8 cellular contexts compared by ENCODE assay signal in the genomic region with DNA sequence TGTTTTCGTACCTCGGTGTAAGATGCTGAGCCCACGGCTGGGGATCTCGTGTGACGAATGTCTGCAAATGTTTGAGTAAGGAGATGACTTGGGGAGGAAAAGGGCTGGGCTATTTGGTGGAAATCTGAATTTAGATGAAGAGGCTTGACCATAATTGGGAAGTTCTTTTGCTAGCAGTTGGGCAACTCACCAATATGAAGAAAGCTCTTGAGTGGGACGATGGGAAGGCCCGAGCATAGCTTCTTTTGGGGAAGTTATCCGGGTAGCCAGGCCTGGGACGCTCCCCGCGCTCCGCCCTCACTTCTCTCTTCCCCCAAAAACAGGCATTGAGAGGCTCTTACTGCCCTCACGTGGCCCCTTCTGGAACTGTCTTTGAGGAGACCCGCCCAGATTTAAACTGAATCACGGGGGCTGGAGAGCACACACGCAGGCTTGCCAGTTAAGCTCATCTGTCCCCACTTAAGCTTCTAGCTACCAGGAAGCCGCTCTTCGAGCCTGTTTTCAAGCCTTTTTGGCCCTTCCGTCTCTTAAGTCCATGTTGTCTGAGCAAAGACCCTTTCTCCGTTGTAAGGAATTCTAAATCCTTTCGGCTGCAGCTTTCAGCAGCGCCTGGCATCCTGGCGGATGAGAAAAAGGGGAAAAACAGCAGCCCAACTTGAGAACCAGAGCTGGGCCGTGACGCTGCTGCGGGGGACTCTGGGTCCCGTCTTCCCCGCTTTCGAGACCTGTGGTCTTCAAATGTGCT.
A peak's percentile ranks its signal among the peaks of the same experiment; 100 is the strongest.
DNase-seq lines count a peak whose midpoint lies in the region; ATAC-seq and TF ChIP-seq lines count a peak whose summit lies in the region.

No MANE protein-coding gene starts in this region.

- H3K9me3 Mint-ChIP-seq in T-helper 2 cell treated with Interferon-gamma antibody and Interleukin-4, amounts not matched to agents 5 μg/mL and 100 μg/mL, for 36 hours: no peaks in the 10 kb centered on the region

- H2AFZ ChIP-seq in hepatocyte: peak overlapping the region; percentile 82

- H4K20me1 ChIP-seq in hepatocyte (ENCODE audit: insufficient read depth, poor library complexity, severe bottlenecking): no peaks in the 10 kb centered on the region

- no peaks in the 10 kb centered on the region for H3K36me3 Mint-ChIP-seq in T-helper 2 cell treated with Interferon-gamma antibody and Interleukin-4, amounts not matched to agents 5 μg/mL and 100 μg/mL, for 36 hours (ENCODE audit: low read depth)

- 9% methylated on average over 29 of the region's 29 CpGs for WGBS in hepatocyte (ENCODE audit: low lambda C conversion rate, missing lambda C conversion rate)

- no peaks in the 10 kb centered on the region for H3K27me3 ChIP-seq in hepatocyte

- H3K4me2 ChIP-seq in hepatocyte: peak overlapping the region; percentile 84

- no peaks in the 10 kb centered on the region for H3K4me1 ChIP-seq in hepatocyte (ENCODE audit: insufficient read depth)

- H3K27ac ChIP-seq in hepatocyte: peak overlapping the region; percentile 93

- peak overlapping the region; percentile 76 for H3K4me3 Mint-ChIP-seq in T-helper 2 cell treated with Interferon-gamma antibody and Interleukin-4, amounts not matched to agents 5 μg/mL and 100 μg/mL, for 36 hours

- H3K9me3 ChIP-seq in hepatocyte (ENCODE audit: low read depth): no peaks in the 10 kb centered on the region

- no peaks in the 10 kb centered on the region for H3K79me2 ChIP-seq in hepatocyte

- H3K4me3 ChIP-seq in astrocyte of the cerebellum (ENCODE audit: low read depth, low read length) (peak overlapping the region; percentile 18), hepatocyte (no peak overlapping the region)

- TF ChIP-seq CTCF in astrocyte of the cerebellum (IDR thresholded peaks at IDR 0.05; ENCODE audit: low read depth, low read length, missing control alignments) (peak; percentile 84), hepatocyte (IDR thresholded peaks at IDR 0.05; ENCODE audit: poor library complexity) (peak; percentile 96)

- H3K27me3 Mint-ChIP-seq in T-helper 2 cell treated with Interferon-gamma antibody and Interleukin-4, amounts not matched to agents 5 μg/mL and 100 μg/mL, for 36 hours (ENCODE audit: low read depth): peaks cover 12% of the 10 kb centered on the region

- peak overlapping the region; percentile 59 for H3K27ac Mint-ChIP-seq in T-helper 2 cell treated with Interferon-gamma antibody and Interleukin-4, amounts not matched to agents 5 μg/mL and 100 μg/mL, for 36 hours

- DNase-seq in NCI-H1694 (lab: John Stamatoyannopoulos, UW): peak; percentile 91
- DNase-seq in T-helper 2 cell treated with Interferon-gamma antibody and Interleukin-4, amounts not matched to agents 5 μg/mL and 100 μg/mL, for 36 hours (ENCODE audit: low spot score): peak; percentile 82
- DNase-seq in astrocyte of the cerebellum (ENCODE audit: low read depth): peak; percentile 88
- peak; percentile 93 for DNase-seq in hepatocyte (ENCODE audit: low spot score)
- peak; percentile 75 for DNase-seq in renal cortical epithelial cell (ENCODE audit: low read depth)
- DNase-seq in cortex of kidney (lab: John Stamatoyannopoulos, UW): no peak

- peaks cover 16% of the 10 kb centered on the region for H3K4me1 Mint-ChIP-seq in T-helper 2 cell treated with Interferon-gamma antibody and Interleukin-4, amounts not matched to agents 5 μg/mL and 100 μg/mL, for 36 hours (ENCODE audit: low read depth)

- H3K9me2 ChIP-seq in hepatocyte (replicated peaks; ENCODE audit: insufficient read depth): no peaks in the 10 kb centered on the region

- ATAC-seq in GM18499 (IDR thresholded peaks at IDR 0.05; ENCODE audit: insufficient read depth, unreplicated experiment): peak; percentile 83
- peak; percentile 93 for ATAC-seq in HG02884 (IDR thresholded peaks at IDR 0.05; ENCODE audit: unreplicated experiment)

- in situ Hi-C loops in astrocyte of the cerebellum (cut with HindIII; ENCODE audit: low sequenced_read_pairs): loop anchor here (5.0 kb wide), 1 partner anchor 104 kb away; the partner anchor contains the start of gene LYST

- H3K36me3 ChIP-seq in hepatocyte (replicated peaks; ENCODE audit: insufficient read depth, low read depth): no peaks in the 10 kb centered on the region
